8 cellular contexts compared by ENCODE assay signal in the genomic region with DNA sequence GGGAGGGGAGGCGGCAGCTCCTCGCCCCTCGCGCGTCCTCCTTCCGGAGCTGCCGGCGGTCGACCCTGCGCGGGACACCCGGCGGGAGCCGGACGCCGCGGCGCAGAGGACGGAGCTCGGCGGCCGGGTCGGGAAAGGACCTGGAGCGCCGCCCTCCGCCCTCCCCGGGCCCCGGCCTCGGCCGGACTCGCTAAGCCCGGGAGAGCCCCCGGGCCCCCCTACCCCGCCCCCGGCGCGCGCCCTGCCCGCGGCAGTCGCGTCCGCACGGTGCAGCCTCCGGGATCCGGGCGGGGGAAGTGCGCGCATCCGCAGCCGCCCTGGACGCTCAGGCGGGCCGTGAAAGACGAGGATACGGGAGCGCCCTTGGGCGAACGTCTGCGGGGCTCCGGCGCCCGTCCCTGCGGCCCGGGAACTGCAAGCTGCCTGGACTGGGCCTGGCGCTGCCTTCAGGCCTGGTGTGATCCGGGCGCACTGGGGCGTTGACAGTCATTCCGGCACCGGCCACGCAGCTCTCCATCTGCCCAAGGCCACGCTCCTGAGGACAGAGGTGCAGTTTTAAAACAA. TPM values are rescaled to one million over a fixed set of nuclear protein-coding genes. Genes with fewer than 3 reads are reported as not detected.
DNase-seq lines count a peak whose midpoint lies in the region; ATAC-seq lines count a peak whose summit lies in the region.

No MANE protein-coding gene starts in this region.

- H3K9me3 ChIP-seq in Karpas-422 (ENCODE audit: low read length): no peaks in the 10 kb centered on the region

- H3K27ac ChIP-seq in rectal smooth muscle tissue (ENCODE audit: low read depth, low read length) (peak overlapping the region; percentile 80), Karpas-422 (ENCODE audit: low read length) (no peak overlapping the region)

- no peaks in the 10 kb centered on the region for H3K9me3 Mint-ChIP-seq in activated CD4-positive, alpha-beta T cell treated with anti-CD3 and anti-CD28 coated beads, Interleukin-2, amount 10 ng/mL, durations not matched to agents 7 days and 5 days
- no peaks in the 10 kb centered on the region for H3K9me3 Mint-ChIP-seq in activated naive CD4-positive, alpha-beta T cell treated with anti-CD3 and anti-CD28 coated beads, Interleukin-2, amount 50 U/mL, for 72 hours

- no peaks in the 10 kb centered on the region; the same call in 1 of the 2 replicates for H4K20me1 ChIP-seq in Karpas-422 (ENCODE audit: insufficient read depth, low read depth, low read length)

- no peaks in the 10 kb centered on the region for H3K79me2 ChIP-seq in Karpas-422 (ENCODE audit: low read length)

- intact Hi-C loops in left cardiac atrium (cut with DNase I): no loop called here

- DNase-seq in activated CD4-positive, alpha-beta T cell treated with anti-CD3 and anti-CD28 coated beads, Interleukin-2, amount 10 ng/mL, durations not matched to agents 7 days and 5 days: no peak
- DNase-seq in activated CD4-positive, alpha-beta T cell treated with anti-CD3 and anti-CD28 coated beads, Interleukin-2, amount 50 U/mL, for 1 hour: no peak
- no peak for DNase-seq in activated naive CD4-positive, alpha-beta T cell treated with anti-CD3 and anti-CD28 coated beads, Interleukin-2, amount 50 U/mL, for 72 hours (ENCODE audit: low spot score in 2 of 2)
- peak; percentile 55 for DNase-seq in left cardiac atrium
- DNase-seq in Karpas-422: no peak

- H3K9me2 ChIP-seq in Karpas-422 (replicated peaks; ENCODE audit: insufficient read depth, low read length): no peaks in the 10 kb centered on the region

- peaks cover 4% of the 10 kb centered on the region for H3K27me3 ChIP-seq in rectal smooth muscle tissue (ENCODE audit: control insufficient read depth, insufficient read depth, low read length)
- H3K27me3 ChIP-seq in Karpas-422 (ENCODE audit: low read length): no peaks in the 10 kb centered on the region

- H3K9ac ChIP-seq in rectal smooth muscle tissue (ENCODE audit: low read length): no peak overlapping the region
- H3K9ac ChIP-seq in Karpas-422 (ENCODE audit: low read length): no peak overlapping the region

- H3K4me3 Mint-ChIP-seq in activated CD4-positive, alpha-beta T cell treated with anti-CD3 and anti-CD28 coated beads, Interleukin-2, amount 10 ng/mL, durations not matched to agents 7 days and 5 days: peak overlapping the region; percentile 64

- ATAC-seq in activated naive CD4-positive, alpha-beta T cell treated with anti-CD3 and anti-CD28 coated beads, Interleukin-2, amount 50 U/mL, for 72 hours: peak; percentile 37 to 49
- ATAC-seq in left cardiac atrium (peak; percentile 20 to 29), GM21515 (IDR thresholded peaks at IDR 0.05; ENCODE audit: unreplicated experiment) (no peak), GM21367 (IDR thresholded peaks at IDR 0.05; ENCODE audit: unreplicated experiment) (no peak)

- H3K4me1 ChIP-seq in rectal smooth muscle tissue (ENCODE audit: control insufficient read depth, insufficient read depth, low read length) (peaks cover 32% of the 10 kb centered on the region), Karpas-422 (ENCODE audit: low read length) (no peaks in the 10 kb centered on the region)

- no peak overlapping the region for H2AFZ ChIP-seq in Karpas-422 (ENCODE audit: low read length)

- peaks cover 14% of the 10 kb centered on the region for H3K4me1 Mint-ChIP-seq in activated CD4-positive, alpha-beta T cell treated with anti-CD3 and anti-CD28 coated beads, Interleukin-2, amount 10 ng/mL, durations not matched to agents 7 days and 5 days

- no peak overlapping the region for H3K27ac Mint-ChIP-seq in activated CD4-positive, alpha-beta T cell treated with anti-CD3 and anti-CD28 coated beads, Interleukin-2, amount 10 ng/mL, durations not matched to agents 7 days and 5 days
- no peak overlapping the region for H3K27ac Mint-ChIP-seq in activated naive CD4-positive, alpha-beta T cell treated with anti-CD3 and anti-CD28 coated beads, Interleukin-2, amount 50 U/mL, for 72 hours

- H3K4me3 ChIP-seq in rectal smooth muscle tissue (ENCODE audit: low read length): peak overlapping the region; percentile 71
- no peak overlapping the region for H3K4me3 ChIP-seq in Karpas-422 (ENCODE audit: low read length)

- peaks cover 7% of the 10 kb centered on the region for H3K27me3 Mint-ChIP-seq in activated CD4-positive, alpha-beta T cell treated with anti-CD3 and anti-CD28 coated beads, Interleukin-2, amount 10 ng/mL, durations not matched to agents 7 days and 5 days

- no peak overlapping the region for H3K4me2 ChIP-seq in Karpas-422 (ENCODE audit: low read depth, low read length, poor library complexity, severe bottlenecking)

- H3K36me3 ChIP-seq in rectal smooth muscle tissue (ENCODE audit: control insufficient read depth, insufficient read depth, low read length) (no peaks in the 10 kb centered on the region), Karpas-422 (ENCODE audit: insufficient read depth, low read length) (no peaks in the 10 kb centered on the region)

- POLR2A ChIA-PET in activated CD4-positive, alpha-beta T cell treated with anti-CD3 and anti-CD28 coated beads, Interleukin-2, amount 10 ng/mL, durations not matched to agents 7 days and 5 days (lab: Charles Lee): interaction anchor here (1.4 kb wide), 1 partner anchor 14 kb away, joined by 3 read pairs; no protein-coding TSS in a partner anchor

- H3K36me3 Mint-ChIP-seq in activated CD4-positive, alpha-beta T cell treated with anti-CD3 and anti-CD28 coated beads, Interleukin-2, amount 10 ng/mL, durations not matched to agents 7 days and 5 days (ENCODE audit: low read depth): no peaks in the 10 kb centered on the region
- no peaks in the 10 kb centered on the region for H3K36me3 Mint-ChIP-seq in activated naive CD4-positive, alpha-beta T cell treated with anti-CD3 and anti-CD28 coated beads, Interleukin-2, amount 50 U/mL, for 72 hours

- CTCF ChIA-PET in activated CD4-positive, alpha-beta T cell treated with anti-CD3 and anti-CD28 coated beads, Interleukin-2, amount 10 ng/mL, durations not matched to agents 7 days and 5 days (lab: Charles Lee): interaction anchor here (1.0 to 2.3 kb wide), 2 partner anchors 11 to 14 kb away, joined by 4 to 6 read pairs; no protein-coding TSS in a partner anchor

RNA-seq across cellular contexts. Expression of a gene that starts 0.5 kb away (rescaled TPM):
- 1 to 10 TPM; 4.1 to 4.4 TPM for total RNA-seq in activated CD4-positive, alpha-beta T cell treated with anti-CD3 and anti-CD28 coated beads, Interleukin-2, amount 10 ng/mL, durations not matched to agents 7 days and 5 days
- total RNA-seq in activated naive CD4-positive, alpha-beta T cell treated with anti-CD3 and anti-CD28 coated beads, Interleukin-2, amount 50 U/mL, for 72 hours: 10 to 100 TPM in 1 of 2 donors, 1 to 10 TPM in 1; 4.5 to 10.0 TPM
- 10 to 100 TPM; 28.6 to 38.5 TPM for total RNA-seq in left cardiac atrium
- total RNA-seq in Karpas-422 (2014; rRNA removed; shearing (Covaris generic); ENCODE audit: low replicate concordance): not detected in 2 replicates

RNA-seq across cellular contexts. Expression of a gene that starts 23.1 kb away (rescaled TPM):
- 10 to 100 TPM; 50.2 to 56.4 TPM for total RNA-seq in activated CD4-positive, alpha-beta T cell treated with anti-CD3 and anti-CD28 coated beads, Interleukin-2, amount 10 ng/mL, durations not matched to agents 7 days and 5 days
- total RNA-seq in activated naive CD4-positive, alpha-beta T cell treated with anti-CD3 and anti-CD28 coated beads, Interleukin-2, amount 50 U/mL, for 72 hours: 10 to 100 TPM; 13.3 to 26.2 TPM
- 10 to 100 TPM; 21.6 to 23.4 TPM for total RNA-seq in left cardiac atrium
- 15.1 and 40.9 TPM in 2 replicates for total RNA-seq in Karpas-422 (2014; rRNA removed; shearing (Covaris generic); ENCODE audit: low replicate concordance)

Comparison
In these comparisons a context has a peak if more than half of its experiments do, and no peak if none do; other contexts are left out.
1. ATAC-seq: peak in activated naive CD4-positive, alpha-beta T cell treated with anti-CD3 and anti-CD28 coated beads, Interleukin-2, amount 50 U/mL, for 72 hours (2 of 2) and left cardiac atrium (2 of 2); none in GM21515 (single experiment) and GM21367 (single experiment).